Comparison of ENCODE assay signal across 28 cellular contexts in the genomic region with DNA sequence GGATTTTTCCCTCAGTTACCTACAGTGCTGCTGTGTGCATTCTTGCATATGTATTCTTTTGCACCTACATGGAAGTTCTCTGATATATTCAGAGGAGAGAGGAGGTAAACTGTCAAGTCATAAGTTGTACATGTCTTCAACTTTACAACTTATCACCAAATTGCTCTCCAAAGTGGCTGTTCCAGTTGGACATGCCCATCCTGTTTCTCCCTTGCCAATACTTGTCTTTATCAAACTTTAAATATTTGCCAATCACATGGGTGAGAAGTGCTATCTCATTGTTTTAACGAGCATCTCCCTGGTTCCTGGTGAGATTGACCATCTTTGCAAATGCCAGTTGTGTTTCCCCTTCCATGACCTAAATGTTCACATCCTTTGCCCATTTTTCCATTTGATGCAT.
"Had no signal": no experiment of that assay in that cellular context is flagged by ENCODE, and none has a peak within 500 bp of the region (broad histone marks: within the 10 kb centered on the region; RNA-seq: fewer than 3 reads in every experiment).

No MANE protein-coding gene starts in this region.

- H3K27ac ChIP-seq: hepatocyte, left lung, lower lobe of right lung, ovary, skin epidermis, suprapubic skin, thoracic aorta, tibial artery, upper lobe of right lung had no signal

- FAIRE-seq: keratinocyte, urothelium cell line had no signal

- H3K4me1 ChIP-seq: left lung, lower lobe of right lung, suprapubic skin, tibial artery, upper lobe of right lung had no signal

- H3K4me1 Mint-ChIP-seq: naive B cell; natural killer cell; stimulated activated naive B cell treated with anti-CD40 and anti-IgM and Interleukin-4, amounts not matched to agents 10 μg/mL and 1 μg/mL and 100 μg/mL, for 72 hours had no signal

- H3K4me2 ChIP-seq: hepatocyte had no signal

- H3K9me3 Mint-ChIP-seq: natural killer cell; nephron progenitor cell; stimulated activated naive B cell treated with anti-CD40 and anti-IgM and Interleukin-4, amounts not matched to agents 10 μg/mL and 1 μg/mL and 100 μg/mL, for 72 hours had no signal

- H3K9me3 ChIP-seq: left lung, lower lobe of right lung, ovary, suprapubic skin, thoracic aorta, tibial artery, upper lobe of right lung had no signal

- H3K36me3 Mint-ChIP-seq: naive B cell; natural killer cell; stimulated activated naive B cell treated with anti-CD40 and anti-IgM and Interleukin-4, amounts not matched to agents 10 μg/mL and 1 μg/mL and 100 μg/mL, for 72 hours had no signal

- H3K36me3 ChIP-seq: left lung, lower lobe of right lung, ovary, suprapubic skin, thoracic aorta, tibial artery, upper lobe of right lung had no signal

- H2AFZ ChIP-seq: hepatocyte had no signal

- H3K27me3 ChIP-seq: hepatocyte, ovary, suprapubic skin, upper lobe of right lung had no signal

- H3K4me3 Mint-ChIP-seq: naive B cell; natural killer cell; nephron progenitor cell; stimulated activated naive B cell treated with anti-CD40 and anti-IgM and Interleukin-4, amounts not matched to agents 10 μg/mL and 1 μg/mL and 100 μg/mL, for 72 hours had no signal

- H3K27ac Mint-ChIP-seq: naive B cell; natural killer cell; nephron progenitor cell; progenitor cell of endocrine pancreas; stimulated activated naive B cell treated with anti-CD40 and anti-IgM and Interleukin-4, amounts not matched to agents 10 μg/mL and 1 μg/mL and 100 μg/mL, for 72 hours had no signal

- DNase-seq: kidney glomerular epithelial cell; left cardiac atrium; left lung; lower lobe of right lung; mammary epithelial cell; mesenchymal stem cell; naive B cell; natural killer cell; nephron progenitor cell; ovary; retina; right cardiac atrium; stimulated activated CD4-positive, alpha-beta T cell treated with anti-CD3 and anti-CD28 coated beads, Interleukin-12 subunit alpha, Interleukin-12 subunit beta, amount 100 ng/mL, for 4 hours; stimulated activated CD4-positive, alpha-beta T cell treated with anti-CD3 and anti-CD28 coated beads, Interleukin-15, amount 100 ng/mL, for 24 hours; stimulated activated CD4-positive, alpha-beta T cell treated with anti-CD3 and anti-CD28 coated beads, Interleukin-2, amount 100 ng/mL, for 24 hours; stimulated activated CD4-positive, alpha-beta T cell treated with anti-CD3 and anti-CD28 coated beads, Interleukin-4, amount 100 ng/mL, for 1 hour; stimulated activated naive B cell treated with anti-CD40 and anti-IgM and Interleukin-4, amounts not matched to agents 10 μg/mL and 1 μg/mL and 100 μg/mL, for 72 hours; stimulated activated naive CD8-positive, alpha-beta T cell treated with anti-CD3 and anti-CD28 coated beads, Interleukin-15, Interleukin-2, amounts not matched to agents 100 U/mL and 50 U/mL, for 24 hours; tibial artery; trophoblast cell; upper lobe of right lung had no signal

- H3K4me3 ChIP-seq: hepatocyte, left lung, lower lobe of right lung, ovary, skin epidermis, suprapubic skin, thoracic aorta, tibial artery, upper lobe of right lung had no signal

- H3K27me3 Mint-ChIP-seq: progenitor cell of endocrine pancreas had no signal
